In the genomic region with DNA sequence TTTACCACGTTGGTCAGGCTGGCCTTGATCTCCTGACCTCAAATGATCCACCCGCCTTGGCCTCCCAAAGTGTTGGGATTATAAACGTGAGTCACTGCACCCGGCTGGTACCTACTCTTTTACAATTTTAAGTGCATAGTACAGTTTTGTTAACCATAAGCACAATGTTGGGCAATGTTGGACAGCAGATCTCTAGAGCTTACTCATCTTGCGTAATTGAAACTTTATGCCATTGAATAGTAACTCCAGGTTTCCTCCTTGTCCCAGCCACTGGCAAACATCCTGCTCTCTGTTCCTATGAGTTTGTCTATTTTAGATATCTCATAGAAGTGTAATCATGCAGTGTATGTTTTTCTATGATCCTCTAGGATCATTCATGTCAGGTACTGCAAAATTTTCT, we compare ENCODE assay signal across 1 cellular context.
TF ChIP-seq lines count a peak whose summit lies in the region.

No MANE protein-coding gene starts in this region.

TF ChIP-seq in HepG2, 621 proteins besides CTCF, POLR2A, EP300 and RAD21 (continued from another document and continues in another):
- TF ChIP-seq, protein P1, sequence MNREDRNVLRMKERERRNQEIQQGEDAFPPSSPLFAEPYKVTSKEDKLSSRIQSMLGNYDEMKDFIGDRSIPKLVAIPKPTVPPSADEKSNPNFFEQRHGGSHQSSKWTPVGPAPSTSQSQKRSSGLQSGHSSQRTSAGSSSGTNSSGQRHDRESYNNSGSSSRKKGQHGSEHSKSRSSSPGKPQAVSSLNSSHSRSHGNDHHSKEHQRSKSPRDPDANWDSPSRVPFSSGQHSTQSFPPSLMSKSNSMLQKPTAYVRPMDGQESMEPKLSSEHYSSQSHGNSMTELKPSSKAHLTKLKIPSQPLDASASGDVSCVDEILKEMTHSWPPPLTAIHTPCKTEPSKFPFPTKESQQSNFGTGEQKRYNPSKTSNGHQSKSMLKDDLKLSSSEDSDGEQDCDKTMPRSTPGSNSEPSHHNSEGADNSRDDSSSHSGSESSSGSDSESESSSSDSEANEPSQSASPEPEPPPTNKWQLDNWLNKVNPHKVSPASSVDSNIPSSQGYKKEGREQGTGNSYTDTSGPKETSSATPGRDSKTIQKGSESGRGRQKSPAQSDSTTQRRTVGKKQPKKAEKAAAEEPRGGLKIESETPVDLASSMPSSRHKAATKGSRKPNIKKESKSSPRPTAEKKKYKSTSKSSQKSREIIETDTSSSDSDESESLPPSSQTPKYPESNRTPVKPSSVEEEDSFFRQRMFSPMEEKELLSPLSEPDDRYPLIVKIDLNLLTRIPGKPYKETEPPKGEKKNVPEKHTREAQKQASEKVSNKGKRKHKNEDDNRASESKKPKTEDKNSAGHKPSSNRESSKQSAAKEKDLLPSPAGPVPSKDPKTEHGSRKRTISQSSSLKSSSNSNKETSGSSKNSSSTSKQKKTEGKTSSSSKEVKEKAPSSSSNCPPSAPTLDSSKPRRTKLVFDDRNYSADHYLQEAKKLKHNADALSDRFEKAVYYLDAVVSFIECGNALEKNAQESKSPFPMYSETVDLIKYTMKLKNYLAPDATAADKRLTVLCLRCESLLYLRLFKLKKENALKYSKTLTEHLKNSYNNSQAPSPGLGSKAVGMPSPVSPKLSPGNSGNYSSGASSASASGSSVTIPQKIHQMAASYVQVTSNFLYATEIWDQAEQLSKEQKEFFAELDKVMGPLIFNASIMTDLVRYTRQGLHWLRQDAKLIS (CRISPR knock-in tag; IDR thresholded peaks at IDR 0.05), result no peak
- TF ChIP-seq TAF1 (CRISPR knock-in tag; IDR thresholded peaks at IDR 0.05), result no peak
- TF ChIP-seq SMYD3 (CRISPR knock-in tag; IDR thresholded peaks at IDR 0.05), result no peak
- TF ChIP-seq SOX13 (IDR thresholded peaks at IDR 0.05), result peak; percentile 75; the same call in 1 of the 2 replicates
- peak in 1 of 2 experiments; percentile 94; a peak in 2 of 4 replicates for TF ChIP-seq SOX13 (CRISPR knock-in tag; conservative IDR thresholded peaks at IDR 0.05 in 1 of 2, IDR thresholded peaks at IDR 0.05 in 1 of 2)
- TF ChIP-seq ZNF7 (CRISPR knock-in tag; IDR thresholded peaks at IDR 0.05), result no peak
- TF ChIP-seq ZSCAN9 (CRISPR knock-in tag; IDR thresholded peaks at IDR 0.05; ENCODE audit: borderline replicate concordance), result peak; percentile 70; the same call in 1 of the 2 replicates
- TF ChIP-seq ZNF205 (CRISPR knock-in tag; IDR thresholded peaks at IDR 0.05), result no peak
- no peak for TF ChIP-seq POLR2AphosphoS5 (IDR thresholded peaks at IDR 0.05; ENCODE audit: low read depth, low read length)
- peak; percentile 80; the same call in 1 of the 2 replicates for TF ChIP-seq GATA4 (IDR thresholded peaks at IDR 0.05; ENCODE audit: borderline replicate concordance, low read depth)
- TF ChIP-seq, protein P2, sequence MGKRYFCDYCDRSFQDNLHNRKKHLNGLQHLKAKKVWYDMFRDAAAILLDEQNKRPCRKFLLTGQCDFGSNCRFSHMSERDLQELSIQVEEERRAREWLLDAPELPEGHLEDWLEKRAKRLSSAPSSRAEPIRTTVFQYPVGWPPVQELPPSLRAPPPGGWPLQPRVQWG (CRISPR knock-in tag; IDR thresholded peaks at IDR 0.05; ENCODE audit: borderline replicate concordance, low read depth), result no peak
- TF ChIP-seq ZNF878 (CRISPR knock-in tag; IDR thresholded peaks at IDR 0.05), result peak; percentile 66; the same call in 1 of the 2 replicates
- TF ChIP-seq, protein P3, sequence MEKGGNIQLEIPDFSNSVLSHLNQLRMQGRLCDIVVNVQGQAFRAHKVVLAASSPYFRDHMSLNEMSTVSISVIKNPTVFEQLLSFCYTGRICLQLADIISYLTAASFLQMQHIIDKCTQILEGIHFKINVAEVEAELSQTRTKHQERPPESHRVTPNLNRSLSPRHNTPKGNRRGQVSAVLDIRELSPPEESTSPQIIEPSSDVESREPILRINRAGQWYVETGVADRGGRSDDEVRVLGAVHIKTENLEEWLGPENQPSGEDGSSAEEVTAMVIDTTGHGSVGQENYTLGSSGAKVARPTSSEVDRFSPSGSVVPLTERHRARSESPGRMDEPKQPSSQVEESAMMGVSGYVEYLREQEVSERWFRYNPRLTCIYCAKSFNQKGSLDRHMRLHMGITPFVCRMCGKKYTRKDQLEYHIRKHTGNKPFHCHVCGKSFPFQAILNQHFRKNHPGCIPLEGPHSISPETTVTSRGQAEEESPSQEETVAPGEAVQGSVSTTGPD (CRISPR knock-in tag; IDR thresholded peaks at IDR 0.05), result peak; percentile 72; the same call in 1 of the 2 replicates
- TF ChIP-seq ZNF749 (CRISPR knock-in tag; IDR thresholded peaks at IDR 0.05; ENCODE audit: borderline replicate concordance), result no peak
- peak; percentile 69 for TF ChIP-seq NFIC (IDR thresholded peaks at IDR 0.05; ENCODE audit: low read length)
- TF ChIP-seq HCFC1 (IDR thresholded peaks at IDR 0.05; ENCODE audit: low read depth, low read length), result no peak
- TF ChIP-seq ZNF879 (CRISPR knock-in tag; IDR thresholded peaks at IDR 0.05), result no peak
- no peak for TF ChIP-seq ZNF160 (CRISPR knock-in tag; IDR thresholded peaks at IDR 0.05)
- no peak for TF ChIP-seq TCF12 (IDR thresholded peaks at IDR 0.05)
- peak; percentile 95 for TF ChIP-seq TCF12 (CRISPR knock-in tag; IDR thresholded peaks at IDR 0.05)
- no peak for TF ChIP-seq CAMTA2 (CRISPR knock-in tag; IDR thresholded peaks at IDR 0.05; ENCODE audit: borderline replicate concordance)
- no peak for TF ChIP-seq ZNF570 (CRISPR knock-in tag; IDR thresholded peaks at IDR 0.05; ENCODE audit: borderline replicate concordance)
- peak; percentile 80 for TF ChIP-seq TBX2 (CRISPR knock-in tag; IDR thresholded peaks at IDR 0.05; ENCODE audit: borderline replicate concordance)
- TF ChIP-seq ZFP62 (CRISPR knock-in tag; IDR thresholded peaks at IDR 0.05), result no peak
- TF ChIP-seq ZNF850 (CRISPR knock-in tag; conservative IDR thresholded peaks at IDR 0.05), result no peak
- no peak for TF ChIP-seq PRPF4 (IDR thresholded peaks at IDR 0.05; ENCODE audit: low read depth, low read length, poor library complexity, severe bottlenecking)
- TF ChIP-seq, protein P4, sequence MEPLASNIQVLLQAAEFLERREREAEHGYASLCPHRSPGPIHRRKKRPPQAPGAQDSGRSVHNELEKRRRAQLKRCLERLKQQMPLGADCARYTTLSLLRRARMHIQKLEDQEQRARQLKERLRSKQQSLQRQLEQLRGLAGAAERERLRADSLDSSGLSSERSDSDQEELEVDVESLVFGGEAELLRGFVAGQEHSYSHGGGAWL (CRISPR knock-in tag; IDR thresholded peaks at IDR 0.05), result no peak
- TF ChIP-seq IKZF1 (IDR thresholded peaks at IDR 0.05), result no peak
- no peak for TF ChIP-seq ZFP36L2 (CRISPR knock-in tag; IDR thresholded peaks at IDR 0.05)
- no peak for TF ChIP-seq MAZ (IDR thresholded peaks at IDR 0.05; ENCODE audit: borderline replicate concordance, low read depth, low read length)
- peak; percentile 58; the same call in 1 of the 2 replicates for TF ChIP-seq MAZ (CRISPR knock-in tag; IDR thresholded peaks at IDR 0.05; ENCODE audit: low read depth)
- TF ChIP-seq ZBTB42 (CRISPR knock-in tag; IDR thresholded peaks at IDR 0.05), result no peak
- TF ChIP-seq HOXA9 (CRISPR knock-in tag; IDR thresholded peaks at IDR 0.05; ENCODE audit: borderline replicate concordance), result no peak
- TF ChIP-seq SP140L (CRISPR knock-in tag; IDR thresholded peaks at IDR 0.05; ENCODE audit: borderline replicate concordance), result no peak
- peak; percentile 35; the same call in 1 of the 2 replicates for TF ChIP-seq ZNF24 (IDR thresholded peaks at IDR 0.05)
- TF ChIP-seq, protein P5, sequence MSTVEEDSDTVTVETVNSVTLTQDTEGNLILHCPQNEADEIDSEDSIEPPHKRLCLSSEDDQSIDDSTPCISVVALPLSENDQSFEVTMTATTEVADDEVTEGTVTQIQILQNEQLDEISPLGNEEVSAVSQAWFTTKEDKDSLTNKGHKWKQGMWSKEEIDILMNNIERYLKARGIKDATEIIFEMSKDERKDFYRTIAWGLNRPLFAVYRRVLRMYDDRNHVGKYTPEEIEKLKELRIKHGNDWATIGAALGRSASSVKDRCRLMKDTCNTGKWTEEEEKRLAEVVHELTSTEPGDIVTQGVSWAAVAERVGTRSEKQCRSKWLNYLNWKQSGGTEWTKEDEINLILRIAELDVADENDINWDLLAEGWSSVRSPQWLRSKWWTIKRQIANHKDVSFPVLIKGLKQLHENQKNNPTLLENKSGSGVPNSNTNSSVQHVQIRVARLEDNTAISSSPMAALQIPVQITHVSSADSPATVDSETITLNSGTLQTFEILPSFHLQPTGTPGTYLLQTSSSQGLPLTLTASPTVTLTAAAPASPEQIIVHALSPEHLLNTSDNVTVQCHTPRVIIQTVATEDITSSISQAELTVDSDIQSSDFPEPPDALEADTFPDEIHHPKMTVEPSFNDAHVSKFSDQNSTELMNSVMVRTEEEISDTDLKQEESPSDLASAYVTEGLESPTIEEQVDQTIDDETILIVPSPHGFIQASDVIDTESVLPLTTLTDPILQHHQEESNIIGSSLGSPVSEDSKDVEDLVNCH (CRISPR knock-in tag; IDR thresholded peaks at IDR 0.05), result no peak
- peak; percentile 93 for TF ChIP-seq HMG20A (CRISPR knock-in tag; IDR thresholded peaks at IDR 0.05; ENCODE audit: borderline replicate concordance)
- peak; percentile 87 for TF ChIP-seq FOSL1 (CRISPR knock-in tag; IDR thresholded peaks at IDR 0.05; ENCODE audit: borderline replicate concordance)
- TF ChIP-seq, protein P6, sequence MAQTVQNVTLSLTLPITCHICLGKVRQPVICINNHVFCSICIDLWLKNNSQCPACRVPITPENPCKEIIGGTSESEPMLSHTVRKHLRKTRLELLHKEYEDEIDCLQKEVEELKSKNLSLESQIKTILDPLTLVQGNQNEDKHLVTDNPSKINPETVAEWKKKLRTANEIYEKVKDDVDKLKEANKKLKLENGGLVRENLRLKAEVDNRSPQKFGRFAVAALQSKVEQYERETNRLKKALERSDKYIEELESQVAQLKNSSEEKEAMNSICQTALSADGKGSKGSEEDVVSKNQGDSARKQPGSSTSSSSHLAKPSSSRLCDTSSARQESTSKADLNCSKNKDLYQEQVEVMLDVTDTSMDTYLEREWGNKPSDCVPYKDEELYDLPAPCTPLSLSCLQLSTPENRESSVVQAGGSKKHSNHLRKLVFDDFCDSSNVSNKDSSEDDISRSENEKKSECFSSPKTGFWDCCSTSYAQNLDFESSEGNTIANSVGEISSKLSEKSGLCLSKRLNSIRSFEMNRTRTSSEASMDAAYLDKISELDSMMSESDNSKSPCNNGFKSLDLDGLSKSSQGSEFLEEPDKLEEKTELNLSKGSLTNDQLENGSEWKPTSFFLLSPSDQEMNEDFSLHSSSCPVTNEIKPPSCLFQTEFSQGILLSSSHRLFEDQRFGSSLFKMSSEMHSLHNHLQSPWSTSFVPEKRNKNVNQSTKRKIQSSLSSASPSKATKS (CRISPR knock-in tag; IDR thresholded peaks at IDR 0.05), result no peak
- TF ChIP-seq, protein P7, sequence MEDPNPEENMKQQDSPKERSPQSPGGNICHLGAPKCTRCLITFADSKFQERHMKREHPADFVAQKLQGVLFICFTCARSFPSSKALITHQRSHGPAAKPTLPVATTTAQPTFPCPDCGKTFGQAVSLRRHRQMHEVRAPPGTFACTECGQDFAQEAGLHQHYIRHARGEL (CRISPR knock-in tag; IDR thresholded peaks at IDR 0.05), result no peak
- no peak for TF ChIP-seq RFX1 (IDR thresholded peaks at IDR 0.05)
- TF ChIP-seq MYC (CRISPR knock-in tag; IDR thresholded peaks at IDR 0.05; ENCODE audit: borderline replicate concordance), result no peak
- TF ChIP-seq ZNF766 (CRISPR knock-in tag; IDR thresholded peaks at IDR 0.05; ENCODE audit: borderline replicate concordance), result no peak
- TF ChIP-seq PHF20 (CRISPR knock-in tag; IDR thresholded peaks at IDR 0.05), result no peak
- TF ChIP-seq HMGA1 (CRISPR knock-in tag; conservative IDR thresholded peaks at IDR 0.05), result no peak
- TF ChIP-seq, protein P8, sequence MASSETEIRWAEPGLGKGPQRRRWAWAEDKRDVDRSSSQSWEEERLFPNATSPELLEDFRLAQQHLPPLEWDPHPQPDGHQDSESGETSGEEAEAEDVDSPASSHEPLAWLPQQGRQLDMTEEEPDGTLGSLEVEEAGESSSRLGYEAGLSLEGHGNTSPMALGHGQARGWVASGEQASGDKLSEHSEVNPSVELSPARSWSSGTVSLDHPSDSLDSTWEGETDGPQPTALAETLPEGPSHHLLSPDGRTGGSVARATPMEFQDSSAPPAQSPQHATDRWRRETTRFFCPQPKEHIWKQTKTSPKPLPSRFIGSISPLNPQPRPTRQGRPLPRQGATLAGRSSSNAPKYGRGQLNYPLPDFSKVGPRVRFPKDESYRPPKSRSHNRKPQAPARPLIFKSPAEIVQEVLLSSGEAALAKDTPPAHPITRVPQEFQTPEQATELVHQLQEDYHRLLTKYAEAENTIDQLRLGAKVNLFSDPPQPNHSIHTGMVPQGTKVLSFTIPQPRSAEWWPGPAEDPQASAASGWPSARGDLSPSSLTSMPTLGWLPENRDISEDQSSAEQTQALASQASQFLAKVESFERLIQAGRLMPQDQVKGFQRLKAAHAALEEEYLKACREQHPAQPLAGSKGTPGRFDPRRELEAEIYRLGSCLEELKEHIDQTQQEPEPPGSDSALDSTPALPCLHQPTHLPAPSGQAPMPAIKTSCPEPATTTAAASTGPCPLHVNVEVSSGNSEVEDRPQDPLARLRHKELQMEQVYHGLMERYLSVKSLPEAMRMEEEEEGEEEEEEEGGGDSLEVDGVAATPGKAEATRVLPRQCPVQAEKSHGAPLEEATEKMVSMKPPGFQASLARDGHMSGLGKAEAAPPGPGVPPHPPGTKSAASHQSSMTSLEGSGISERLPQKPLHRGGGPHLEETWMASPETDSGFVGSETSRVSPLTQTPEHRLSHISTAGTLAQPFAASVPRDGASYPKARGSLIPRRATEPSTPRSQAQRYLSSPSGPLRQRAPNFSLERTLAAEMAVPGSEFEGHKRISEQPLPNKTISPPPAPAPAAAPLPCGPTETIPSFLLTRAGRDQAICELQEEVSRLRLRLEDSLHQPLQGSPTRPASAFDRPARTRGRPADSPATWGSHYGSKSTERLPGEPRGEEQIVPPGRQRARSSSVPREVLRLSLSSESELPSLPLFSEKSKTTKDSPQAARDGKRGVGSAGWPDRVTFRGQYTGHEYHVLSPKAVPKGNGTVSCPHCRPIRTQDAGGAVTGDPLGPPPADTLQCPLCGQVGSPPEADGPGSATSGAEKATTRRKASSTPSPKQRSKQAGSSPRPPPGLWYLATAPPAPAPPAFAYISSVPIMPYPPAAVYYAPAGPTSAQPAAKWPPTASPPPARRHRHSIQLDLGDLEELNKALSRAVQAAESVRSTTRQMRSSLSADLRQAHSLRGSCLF (CRISPR knock-in tag; IDR thresholded peaks at IDR 0.05; ENCODE audit: borderline replicate concordance), result no peak
- no peak for TF ChIP-seq TEAD2 (CRISPR knock-in tag; IDR thresholded peaks at IDR 0.05)
- no peak for TF ChIP-seq ZNF30 (CRISPR knock-in tag; IDR thresholded peaks at IDR 0.05)
- TF ChIP-seq, protein P9, sequence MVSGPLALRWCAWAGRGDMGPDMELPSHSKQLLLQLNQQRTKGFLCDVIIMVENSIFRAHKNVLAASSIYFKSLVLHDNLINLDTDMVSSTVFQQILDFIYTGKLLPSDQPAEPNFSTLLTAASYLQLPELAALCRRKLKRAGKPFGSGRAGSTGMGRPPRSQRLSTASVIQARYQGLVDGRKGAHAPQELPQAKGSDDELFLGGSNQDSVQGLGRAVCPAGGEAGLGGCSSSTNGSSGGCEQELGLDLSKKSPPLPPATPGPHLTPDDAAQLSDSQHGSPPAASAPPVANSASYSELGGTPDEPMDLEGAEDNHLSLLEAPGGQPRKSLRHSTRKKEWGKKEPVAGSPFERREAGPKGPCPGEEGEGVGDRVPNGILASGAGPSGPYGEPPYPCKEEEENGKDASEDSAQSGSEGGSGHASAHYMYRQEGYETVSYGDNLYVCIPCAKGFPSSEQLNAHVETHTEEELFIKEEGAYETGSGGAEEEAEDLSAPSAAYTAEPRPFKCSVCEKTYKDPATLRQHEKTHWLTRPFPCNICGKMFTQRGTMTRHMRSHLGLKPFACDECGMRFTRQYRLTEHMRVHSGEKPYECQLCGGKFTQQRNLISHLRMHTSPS (CRISPR knock-in tag; IDR thresholded peaks at IDR 0.05; ENCODE audit: low read depth), result peak; percentile 81
- TF ChIP-seq NFE2L2 (IDR thresholded peaks at IDR 0.05; ENCODE audit: low read length), result no peak
- TF ChIP-seq ZNF292 (CRISPR knock-in tag; IDR thresholded peaks at IDR 0.05; ENCODE audit: borderline replicate concordance, low read depth), result peak; percentile 87
